Comparison of ENCODE assay signal across 8 cellular contexts in the genomic region with DNA sequence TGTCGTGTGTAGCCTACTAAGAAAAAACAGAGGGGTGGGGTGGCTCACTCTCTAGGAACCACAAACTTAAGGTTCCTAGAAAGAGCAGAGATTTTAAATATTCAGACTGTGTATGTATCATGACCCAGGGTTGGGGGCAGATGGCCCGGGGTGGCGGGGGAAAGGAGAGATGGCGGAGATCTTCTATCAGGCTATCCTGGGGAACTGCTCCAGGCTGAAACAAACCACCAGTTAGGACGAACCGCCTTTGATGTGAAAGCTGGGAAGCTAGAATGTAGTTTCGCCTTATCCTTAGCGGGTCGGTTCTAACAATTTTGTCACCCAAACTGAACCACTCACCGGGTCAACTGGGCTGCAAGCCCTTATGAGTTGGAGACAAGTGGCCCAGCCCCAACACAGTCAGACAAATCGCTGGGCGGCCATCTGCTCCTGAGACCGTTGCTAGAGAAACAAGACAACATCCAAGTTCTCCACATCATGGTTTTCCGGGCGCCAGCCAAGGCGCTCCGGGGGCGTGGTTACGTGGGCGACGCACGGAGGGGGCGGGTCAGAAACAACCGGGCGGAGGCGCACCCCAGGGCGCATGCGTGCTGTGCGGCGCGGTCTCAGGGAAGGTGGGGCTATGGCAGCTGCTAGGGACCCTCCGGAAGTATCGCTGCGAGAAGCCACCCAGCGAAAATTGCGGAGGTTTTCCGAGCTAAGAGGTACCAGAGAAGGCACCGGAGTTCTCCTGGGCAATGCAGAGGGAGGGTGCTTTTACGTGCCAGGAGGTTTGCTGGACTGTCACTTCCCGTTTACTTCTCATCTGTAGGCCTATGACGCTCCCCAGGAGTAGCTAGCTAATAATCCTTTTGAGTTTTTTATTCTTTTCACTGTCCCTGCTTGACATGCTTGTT. TPM values are rescaled to one million over a fixed set of nuclear protein-coding genes. Genes with fewer than 3 reads are reported as not detected.
DNase-seq lines count a peak whose midpoint lies in the region; ATAC-seq, FAIRE-seq and TF ChIP-seq lines count a peak whose summit lies in the region.

A gene (plus strand): TSS at position 586 of the 896 bp plus-strand sequence. CDS start 37 bp downstream, at position 623.
A gene with protein sequence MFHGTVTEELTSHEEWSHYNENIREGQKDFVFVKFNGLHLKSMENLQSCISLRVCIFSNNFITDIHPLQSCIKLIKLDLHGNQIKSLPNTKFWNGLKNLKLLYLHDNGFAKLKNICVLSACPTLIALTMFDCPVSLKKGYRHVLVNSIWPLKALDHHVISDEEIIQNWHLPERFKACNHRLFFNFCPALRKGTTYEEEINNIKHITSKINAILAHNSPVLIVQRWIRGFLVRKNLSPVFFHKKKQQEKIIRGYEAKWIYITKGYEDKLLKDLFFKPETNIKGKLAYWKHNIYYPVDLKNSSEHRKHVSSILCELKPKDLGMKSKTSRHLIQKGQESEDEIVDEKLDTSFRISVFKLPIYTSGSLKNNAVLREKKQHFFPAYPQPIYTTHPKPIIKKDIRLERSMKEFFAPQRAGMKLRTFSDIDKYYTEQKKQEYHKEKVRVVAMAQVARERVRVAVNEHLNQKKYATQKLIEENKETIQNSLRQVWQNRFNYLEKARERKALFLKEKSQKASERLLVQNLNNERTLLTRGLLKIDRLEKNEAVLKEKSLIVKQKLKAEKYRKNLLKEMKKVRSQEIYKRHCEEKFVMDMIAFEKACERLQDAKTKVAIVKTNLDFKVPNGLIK (minus strand): TSS at position 520 of the 896 bp plus-strand sequence. CDS start 14,492 bp downstream, outside the sequence.

- H3K4me3 ChIP-seq in BJ (ENCODE audit: low read depth, low read length): peak within 1 kb of the TSS; percentile 68

- peak; percentile 97 for ATAC-seq in HG03457 (IDR thresholded peaks at IDR 0.05; ENCODE audit: unreplicated experiment)

- peak; percentile 64 for FAIRE-seq in colon (lab: Jason Lieb, UNC)

- DNase-seq in BJ (ENCODE audit: low read depth) (peak; percentile 75), GM19240 (ENCODE audit: insufficient read length, low spot score) (peak; percentile 79), NCI-H524 (lab: John Stamatoyannopoulos, UW) (peak; percentile 93 to 96), kidney glomerular epithelial cell (lab: John Stamatoyannopoulos, UW) (peak; percentile 97)
- DNase-seq in activated CD4-positive, alpha-beta T cell treated with anti-CD3 and anti-CD28 coated beads for 4 hours: peak; percentile 94 to 95
- DNase-seq in stimulated activated CD4-positive, alpha-beta T cell treated with anti-CD3 and anti-CD28 coated beads, Interleukin-15, amount 100 ng/mL, for 48 hours (ENCODE audit: low read depth in 2 of 2): peak; percentile 89 to 91

- H3K27me3 ChIP-seq in BJ (ENCODE audit: control insufficient read depth, insufficient read depth, low read length): no peaks in the 10 kb centered on the region

- POLR2A ChIA-PET in BJ (lab: Charles Lee): no interaction called here

- CTCF ChIA-PET in BJ (lab: Yijun Ruan, JAX): no interaction called here

- H3K36me3 ChIP-seq in BJ (ENCODE audit: control insufficient read depth, insufficient read depth, low read length): no peaks in the 10 kb centered on the region

- no peak for TF ChIP-seq CTCF in BJ (IDR thresholded peaks at IDR 0.05; ENCODE audit: insufficient read depth, low read depth, low read length)

RNA-seq across cellular contexts. Expression of the first gene that starts in this region (rescaled TPM):
- 6.2 and 11.9 TPM in 2 replicates for polyA plus RNA-seq in BJ (2011; rRNA removed)
- 2.9 and 3.4 TPM in 2 replicates for polyA minus RNA-seq in BJ (2011; rRNA and poly(A)+ RNA removed)

RNA-seq across cellular contexts. Expression of the second gene that starts in this region (rescaled TPM):
- 0.20 and 0.43 TPM in 2 replicates for polyA plus RNA-seq in BJ (2011; rRNA removed)
- 0.09 and 0.21 TPM in 2 replicates for polyA minus RNA-seq in BJ (2011; rRNA and poly(A)+ RNA removed)

Comparison
In these comparisons a context has a peak if more than half of its experiments do, and no peak if none do; other contexts are left out.
1. Peak in every context shown above with its lines: DNase-seq, ATAC-seq and H3K4me3 ChIP-seq.